11 cellular contexts compared by ENCODE assay signal in the genomic region with DNA sequence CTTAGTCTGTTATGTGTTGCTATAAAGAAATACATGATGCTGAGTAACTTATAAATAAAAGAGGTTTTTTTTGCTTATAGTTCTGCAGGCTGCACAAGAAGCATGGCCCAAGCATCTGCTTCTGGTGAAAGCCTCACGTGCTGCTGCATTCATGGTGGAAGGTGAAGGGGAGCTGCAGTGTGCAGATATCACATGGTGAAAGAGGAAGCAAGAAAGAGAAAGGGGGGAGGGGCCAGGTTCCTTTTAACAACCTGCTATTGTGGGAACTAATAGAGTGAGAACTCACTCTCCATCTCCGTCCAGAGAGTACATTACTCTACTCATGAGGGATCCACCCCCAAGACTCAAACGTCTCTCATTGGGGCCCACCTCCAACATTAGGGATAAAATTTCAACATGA. TPM values are rescaled to one million over a fixed set of nuclear protein-coding genes. Genes with fewer than 3 reads are reported as not detected.
DNase-seq lines count a peak whose midpoint lies in the region; ATAC-seq, FAIRE-seq and TF ChIP-seq lines count a peak whose summit lies in the region.
"Had no signal": no experiment of that assay in that cellular context is flagged by ENCODE, and none has a peak within 500 bp of the region (broad histone marks: within the 10 kb centered on the region; RNA-seq: fewer than 3 reads in every experiment).

No MANE protein-coding gene starts in this region.

- intact Hi-C loops in head of caudate nucleus (cut with DNase I) = no loop called here

- DNase-seq in GM12891 (ENCODE audit: insufficient read length, low spot score) (no peak), SIG-M5 (lab: John Stamatoyannopoulos, UW) (peak; percentile 23), NCI-H82 treated with DMSO at 0.1 percent for 48 hours (lab: John Stamatoyannopoulos, UW; ENCODE audit: unreplicated experiment) (no peak), NCI-H345 treated with DMSO at 0.1 percent for 48 hours (lab: John Stamatoyannopoulos, UW; ENCODE audit: unreplicated experiment) (no peak), head of caudate nucleus (no peak), RCC 7860 (ENCODE audit: low spot score) (no peak)
- DNase-seq: HCEC 1CT had no signal

- TF ChIP-seq POLR2A in GM12891 (IDR thresholded peaks at IDR 0.05; ENCODE audit: low read depth, low read length) = no peak

- ATAC-seq in GM21381 (IDR thresholded peaks at IDR 0.05; ENCODE audit: unreplicated experiment) (peak; percentile 97), HG03139 (IDR thresholded peaks at IDR 0.05; ENCODE audit: unreplicated experiment) (peak; percentile 98)
- ATAC-seq: stimulated activated effector memory CD8-positive, alpha-beta T cell treated with anti-CD3 and anti-CD28 coated beads, Interleukin-12 subunit alpha, Interleukin-12 subunit beta, amount 100 ng/mL, for 72 hours had no signal

- FAIRE-seq in GM12891 (lab: Jason Lieb, UNC) (peak; percentile 76), RCC 7860 (lab: Jason Lieb, UNC) (no peak)
- FAIRE-seq: colon had no signal

TF ChIP-seq in GM12891, 5 proteins besides CTCF, POLR2A, EP300 and RAD21:
- TF ChIP-seq POLR2AphosphoS5 (IDR thresholded peaks at IDR 0.05; ENCODE audit: low read depth, low read length) (no peak), TAF1 (IDR thresholded peaks at IDR 0.05; ENCODE audit: low read depth, low read length) (no peak), POU2F2 (IDR thresholded peaks at IDR 0.05; ENCODE audit: low read depth, low read length) (no peak), SPI1 (IDR thresholded peaks at IDR 0.05; ENCODE audit: low read depth, low read length) (no peak), PAX5 (IDR thresholded peaks at IDR 0.05; ENCODE audit: insufficient read depth, low read length, severe bottlenecking) (no peak)

RNA-seq across cellular contexts. Expression of gene PARP8, which starts 12.5 kb away (rescaled TPM):
- polyA plus RNA-seq in GM12891 (2012; ENCODE audit: low read depth, missing spikeins) = 24.8 TPM
